18 cellular contexts compared by ENCODE assay signal in genomic region chr12:128572311-128572810, GRCh38.
A peak's percentile ranks its signal among the peaks of the same experiment; 100 is the strongest.
DNase-seq lines count a peak whose midpoint lies in the region; ATAC-seq lines count a peak whose summit lies in the region.
"Had no signal": no experiment of that assay in that cellular context is flagged by ENCODE, and none has a peak within 500 bp of the region (broad histone marks: within the 10 kb centered on the region; RNA-seq: fewer than 3 reads in every experiment).

No MANE protein-coding gene starts in this region.

- no peak overlapping the region for H4K5ac ChIP-seq in mesendoderm (ENCODE audit: low read length)

- H3K4me2 ChIP-seq in mesendoderm (ENCODE audit: low read length): no peak overlapping the region
- H3K4me2 ChIP-seq: BLaER1 had no signal

- no peak overlapping the region for H4K8ac ChIP-seq in mesendoderm (ENCODE audit: low read depth, low read length)

- H3K4me1 ChIP-seq in mesendoderm (ENCODE audit: control insufficient read depth, low read depth, low read length): no peaks in the 10 kb centered on the region
- H3K4me1 ChIP-seq: BLaER1 had no signal

- H3K9me3 Mint-ChIP-seq in activated CD4-positive, alpha-beta T cell treated with anti-CD3 and anti-CD28 coated beads for 36 hours (ENCODE audit: low read depth): peaks cover 7% of the 10 kb centered on the region
- H3K9me3 Mint-ChIP-seq: CD8-positive, alpha-beta T cell had no signal

- no peaks in the 10 kb centered on the region for H3K79me1 ChIP-seq in mesendoderm (ENCODE audit: low read length)

- no peak overlapping the region for H2BK120ac ChIP-seq in mesendoderm (ENCODE audit: low read depth, low read length)

- H3K9ac ChIP-seq in mesendoderm (ENCODE audit: low read length): no peak overlapping the region
- H3K9ac ChIP-seq: BLaER1 had no signal

- no CpG with 5 or more reads among the region's 5 CpGs for WGBS in mesendoderm (ENCODE audit: extremely low coverage, insufficient coverage, low lambda C conversion rate)

- DNase-seq in activated CD4-positive, alpha-beta T cell treated with anti-CD3 and anti-CD28 coated beads for 36 hours: peak; percentile 13
- no peak for DNase-seq in activated CD4-positive, alpha-beta T cell treated with anti-CD3 and anti-CD28 coated beads, Interleukin-2, amount 50 U/mL, for 1 hour
- DNase-seq in HT1080 (ENCODE audit: low read depth) (peak; percentile 45), SW480 (ENCODE audit: low spot score) (peak; percentile 18), mesendoderm (peak; percentile 16), cortex of kidney (lab: John Stamatoyannopoulos, UW) (no peak), Right ventricle myocardium superior (no peak)
- no peak for DNase-seq in stimulated activated naive CD4-positive, alpha-beta T cell (lab: John Stamatoyannopoulos, UW)
- DNase-seq: 8988T; CD8-positive, alpha-beta T cell; DMS79 treated with DMSO at 0.1 percent for 48 hours; HCEC 1CT; NCI-H1436 treated with DMSO at 0.1 percent for 48 hours; NCI-H2081 treated with DMSO at 0.1 percent for 48 hours; NCI-H510A treated with DMSO at 0.1 percent for 48 hours; NCI-H82; RPMI8226 had no signal

- CTCF ChIA-PET in activated CD4-positive, alpha-beta T cell treated with anti-CD3 and anti-CD28 coated beads for 36 hours (lab: Charles Lee): no interaction called here

- no peak overlapping the region for H3K56ac ChIP-seq in mesendoderm (ENCODE audit: low read length)

- H3K4me3 ChIP-seq in mesendoderm (ENCODE audit: low read length): no peak overlapping the region
- H3K4me3 ChIP-seq: BLaER1 had no signal

- intact Hi-C loops in activated CD4-positive, alpha-beta T cell treated with anti-CD3 and anti-CD28 coated beads for 36 hours (cut with DNase I, micrococcal nuclease): no loop called here
- intact Hi-C loops in Right ventricle myocardium superior (cut with DNase I): no loop called here

- H3K4me3 Mint-ChIP-seq in activated CD4-positive, alpha-beta T cell treated with anti-CD3 and anti-CD28 coated beads for 36 hours: no peak overlapping the region
- H3K4me3 Mint-ChIP-seq: CD8-positive, alpha-beta T cell had no signal

- no peak overlapping the region for H3K27ac ChIP-seq in mesendoderm (ENCODE audit: low read depth, low read length)
- H3K27ac ChIP-seq: BLaER1 had no signal

- no peak overlapping the region for H3K27ac Mint-ChIP-seq in activated CD4-positive, alpha-beta T cell treated with anti-CD3 and anti-CD28 coated beads for 36 hours
- H3K27ac Mint-ChIP-seq: CD8-positive, alpha-beta T cell had no signal

- H2AK5ac ChIP-seq in mesendoderm (ENCODE audit: low read length): no peak overlapping the region

- peaks cover 4% of the 10 kb centered on the region for H3K4me1 Mint-ChIP-seq in activated CD4-positive, alpha-beta T cell treated with anti-CD3 and anti-CD28 coated beads for 36 hours

- no peaks in the 10 kb centered on the region for H3K36me3 ChIP-seq in mesendoderm (ENCODE audit: control insufficient read depth, insufficient read depth, low read length)
- H3K36me3 ChIP-seq: BLaER1 had no signal

- no peaks in the 10 kb centered on the region for H3K79me2 ChIP-seq in mesendoderm (ENCODE audit: control insufficient read depth, insufficient read depth, low read length)

- no peaks in the 10 kb centered on the region for H3K36me3 Mint-ChIP-seq in activated CD4-positive, alpha-beta T cell treated with anti-CD3 and anti-CD28 coated beads for 36 hours (ENCODE audit: low read depth)
- H3K36me3 Mint-ChIP-seq: CD8-positive, alpha-beta T cell had no signal

- POLR2A ChIA-PET in activated CD4-positive, alpha-beta T cell treated with anti-CD3 and anti-CD28 coated beads for 36 hours (lab: Charles Lee): no interaction called here

- no peak overlapping the region for H2BK15ac ChIP-seq in mesendoderm (replicated peaks; ENCODE audit: low read depth)

- no peaks in the 10 kb centered on the region for H3K27me3 Mint-ChIP-seq in activated CD4-positive, alpha-beta T cell treated with anti-CD3 and anti-CD28 coated beads for 36 hours

- H3K18ac ChIP-seq in mesendoderm (ENCODE audit: low read length): no peak overlapping the region

- no peaks in the 10 kb centered on the region for H3K27me3 ChIP-seq in mesendoderm (ENCODE audit: insufficient read depth, low read length, poor library complexity)
- H3K27me3 ChIP-seq: BLaER1 had no signal

- H3K23ac ChIP-seq in mesendoderm (ENCODE audit: low read length): no peak overlapping the region

- peak; percentile 8 for ATAC-seq in activated CD4-positive, alpha-beta T cell treated with anti-CD3 and anti-CD28 coated beads for 36 hours
- no peak for ATAC-seq in Right ventricle myocardium superior (ENCODE audit: poor library complexity)
- ATAC-seq: CD8-positive, alpha-beta T cell had no signal

- no peak overlapping the region for H2BK5ac ChIP-seq in mesendoderm (ENCODE audit: low read length)

- H3K4ac ChIP-seq in mesendoderm (ENCODE audit: low read depth, low read length): no peak overlapping the region

Comparison
In these comparisons a context has a peak if more than half of its experiments do, and no peak if none do; other contexts are left out.
1. DNase-seq: peak in activated CD4-positive, alpha-beta T cell treated with anti-CD3 and anti-CD28 coated beads for 36 hours (single experiment), HT1080 (single experiment), SW480 (single experiment) and mesendoderm (single experiment); none in activated CD4-positive, alpha-beta T cell treated with anti-CD3 and anti-CD28 coated beads, Interleukin-2, amount 50 U/mL, for 1 hour (single experiment), cortex of kidney (single experiment), stimulated activated naive CD4-positive, alpha-beta T cell (0 of 6) and Right ventricle myocardium superior (single experiment).